18 cellular contexts compared by ENCODE assay signal in genomic region chr7:100365998-100366367, GRCh38. TPM values are rescaled to one million over a fixed set of nuclear protein-coding genes. Genes with fewer than 3 reads are reported as not detected.
A peak's percentile ranks its signal among the peaks of the same experiment; 100 is the strongest.
DNase-seq lines count a peak whose midpoint lies in the region; ATAC-seq and TF ChIP-seq lines count a peak whose summit lies in the region.
"Not testable (repeated sequence)": the region's sequence is repeated elsewhere in the genome, so short reads cannot be mapped to it uniquely, and the experiment has no call there.
"Had no signal": no experiment of that assay in that cellular context is flagged by ENCODE, and none has a peak within 500 bp of the region (broad histone marks: within the 10 kb centered on the region; RNA-seq: fewer than 3 reads in every experiment).

No MANE protein-coding gene starts in this region.

- not testable (repeated sequence) for H3K4me3 ChIP-seq in CD8-positive, alpha-beta memory T cell (ENCODE audit: low read length); Peyer's patch; upper lobe of left lung

- peak; percentile 5 for ATAC-seq in HG03342 (IDR thresholded peaks at IDR 0.05; ENCODE audit: unreplicated experiment)
- ATAC-seq in Right ventricle myocardium inferior; natural killer cell; upper lobe of left lung (ENCODE audit: low FRiP score in 2 of 2): not testable (repeated sequence)

- intact Hi-C loops in Right ventricle myocardium inferior (cut with DNase I): not testable (repeated sequence)
- intact Hi-C loops in natural killer cell (cut with micrococcal nuclease): loop anchor here (5.0 kb wide), 1 partner anchor 36 kb away; no protein-coding TSS in a partner anchor

- peaks cover 10% of the 10 kb centered on the region for H3K4me1 ChIP-seq in CD8-positive, alpha-beta memory T cell (ENCODE audit: insufficient read depth, low read length)
- H3K4me1 ChIP-seq in Peyer's patch (peaks cover 0 to 29% (median 3%) of the 10 kb centered on the region in 4 donors), upper lobe of left lung (peaks cover 0 to 15% (median 8%) of the 10 kb centered on the region in 4 donors)

- H3K9me3 ChIP-seq in CD8-positive, alpha-beta memory T cell (ENCODE audit: low read length); Peyer's patch; upper lobe of left lung: not testable (repeated sequence)

- H3K4me1 Mint-ChIP-seq in CD8-positive, alpha-beta memory T cell: peaks cover 32 to 53% (median 46%) of the 10 kb centered on the region in 3 donors
- peaks cover 30% of the 10 kb centered on the region for H3K4me1 Mint-ChIP-seq in activated CD4-positive, alpha-beta memory T cell treated with anti-CD3 and anti-CD28 coated beads, Interleukin-2, amount 10 ng/mL, durations not matched to agents 7 days and 5 days
- peaks cover 37% of the 10 kb centered on the region for H3K4me1 Mint-ChIP-seq in activated naive CD8-positive, alpha-beta T cell treated with anti-CD3 and anti-CD28 coated beads for 36 hours
- peaks cover 58 to 67% of the 10 kb centered on the region in 2 donors for H3K4me1 Mint-ChIP-seq in natural killer cell

- H3K27ac ChIP-seq in CD8-positive, alpha-beta memory T cell (ENCODE audit: low read depth, low read length): not testable (repeated sequence)
- H3K27ac ChIP-seq in Peyer's patch: peak overlapping the region in 3 of 4 donors; percentile 25 to 82 (median 81)
- peak overlapping the region; percentile 38 to 79 (median 54) for H3K27ac ChIP-seq in upper lobe of left lung

- POLR2A ChIA-PET in CD8-positive, alpha-beta memory T cell (lab: Charles Lee): not testable (repeated sequence)
- POLR2A ChIA-PET in activated CD4-positive, alpha-beta memory T cell treated with anti-CD3 and anti-CD28 coated beads, Interleukin-2, amount 10 ng/mL, durations not matched to agents 7 days and 5 days (lab: Charles Lee): interaction anchor here (1.0 to 1.4 kb wide), 3 partner anchors 10 to 20 kb away, joined by 3 read pairs; no protein-coding TSS in a partner anchor

- not testable (repeated sequence) for H3K9me3 Mint-ChIP-seq in CD8-positive, alpha-beta memory T cell; activated CD4-positive, alpha-beta memory T cell treated with anti-CD3 and anti-CD28 coated beads, Interleukin-2, amount 10 ng/mL, durations not matched to agents 7 days and 5 days; activated naive CD8-positive, alpha-beta T cell treated with anti-CD3 and anti-CD28 coated beads for 36 hours; natural killer cell

- not testable (repeated sequence) for TF ChIP-seq POLR2A in Peyer's patch (IDR thresholded peaks at IDR 0.05); upper lobe of left lung (IDR thresholded peaks at IDR 0.05)

- not testable (repeated sequence) for TF ChIP-seq CTCF in Peyer's patch (IDR thresholded peaks at IDR 0.05); natural killer cell (IDR thresholded peaks at IDR 0.05); upper lobe of left lung (IDR thresholded peaks at IDR 0.05)

- peak overlapping the region; percentile 64 to 96 (median 90) for H3K27ac Mint-ChIP-seq in CD8-positive, alpha-beta memory T cell
- H3K27ac Mint-ChIP-seq in activated CD4-positive, alpha-beta memory T cell treated with anti-CD3 and anti-CD28 coated beads, Interleukin-2, amount 10 ng/mL, durations not matched to agents 7 days and 5 days: peak overlapping the region; percentile 50
- peak overlapping the region; percentile 87 for H3K27ac Mint-ChIP-seq in activated naive CD8-positive, alpha-beta T cell treated with anti-CD3 and anti-CD28 coated beads for 36 hours
- H3K27ac Mint-ChIP-seq in natural killer cell: peak overlapping the region; percentile 96

- 91 to 95% methylated on average over 7 of the region's 7 CpGs for WGBS in upper lobe of left lung, 2 donors

- TF ChIP-seq EP300 in upper lobe of left lung (IDR thresholded peaks at IDR 0.05): not testable (repeated sequence)

- H3K4me3 Mint-ChIP-seq in CD8-positive, alpha-beta memory T cell: peak overlapping the region in 4 of 7 donors; percentile 1 to 48 (median 44)
- H3K4me3 Mint-ChIP-seq in activated CD4-positive, alpha-beta memory T cell treated with anti-CD3 and anti-CD28 coated beads, Interleukin-2, amount 10 ng/mL, durations not matched to agents 7 days and 5 days: not testable (repeated sequence)
- peak overlapping the region; percentile 37 for H3K4me3 Mint-ChIP-seq in activated naive CD8-positive, alpha-beta T cell treated with anti-CD3 and anti-CD28 coated beads for 36 hours
- H3K4me3 Mint-ChIP-seq in natural killer cell: peak overlapping the region; percentile 62

- not testable (repeated sequence) for H3K27me3 ChIP-seq in CD8-positive, alpha-beta memory T cell (ENCODE audit: insufficient read depth, low read length, poor library complexity, severe bottlenecking); Peyer's patch; upper lobe of left lung

- CTCF ChIA-PET in CD8-positive, alpha-beta memory T cell (lab: Charles Lee): not testable (repeated sequence)
- CTCF ChIA-PET in activated CD4-positive, alpha-beta memory T cell treated with anti-CD3 and anti-CD28 coated beads, Interleukin-2, amount 10 ng/mL, durations not matched to agents 7 days and 5 days (lab: Charles Lee): interaction anchor here (0.7 to 2.3 kb wide), 5 partner anchors 42 to 148 kb away, joined by 3 to 14 read pairs (median 4); no protein-coding TSS in a partner anchor

- H3K36me3 ChIP-seq in CD8-positive, alpha-beta memory T cell (ENCODE audit: insufficient read depth, low read length): peaks cover 10% of the 10 kb centered on the region
- H3K36me3 ChIP-seq in Peyer's patch (peaks cover 0 to 26% (median 0%) of the 10 kb centered on the region in 3 donors), upper lobe of left lung (peaks cover 15 to 42% (median 17%) of the 10 kb centered on the region in 4 donors)

- H3K36me3 Mint-ChIP-seq in CD8-positive, alpha-beta memory T cell: peaks cover 9 to 42% (median 12%) of the 10 kb centered on the region in 3 donors
- peaks cover 44% of the 10 kb centered on the region for H3K36me3 Mint-ChIP-seq in activated CD4-positive, alpha-beta memory T cell treated with anti-CD3 and anti-CD28 coated beads, Interleukin-2, amount 10 ng/mL, durations not matched to agents 7 days and 5 days (ENCODE audit: low read depth)
- peaks cover 54% of the 10 kb centered on the region for H3K36me3 Mint-ChIP-seq in activated naive CD8-positive, alpha-beta T cell treated with anti-CD3 and anti-CD28 coated beads for 36 hours
- H3K36me3 Mint-ChIP-seq in natural killer cell: peaks cover 12% of the 10 kb centered on the region

- DNase-seq in CD8-positive, alpha-beta memory T cell: peak in 1 of 5 donors; percentile 17
- not testable (repeated sequence) for DNase-seq in Peyer's patch; activated CD4-positive, alpha-beta memory T cell treated with anti-CD3 and anti-CD28 coated beads, Interleukin-2, amount 10 ng/mL, durations not matched to agents 7 days and 5 days; activated naive CD8-positive, alpha-beta T cell treated with anti-CD3 and anti-CD28 coated beads for 36 hours; natural killer cell; upper lobe of left lung
- DNase-seq in Right ventricle myocardium inferior (ENCODE audit: missing footprints): peak; percentile 25

- not testable (repeated sequence) for H3K27me3 Mint-ChIP-seq in CD8-positive, alpha-beta memory T cell; activated CD4-positive, alpha-beta memory T cell treated with anti-CD3 and anti-CD28 coated beads, Interleukin-2, amount 10 ng/mL, durations not matched to agents 7 days and 5 days; activated naive CD8-positive, alpha-beta T cell treated with anti-CD3 and anti-CD28 coated beads for 36 hours; natural killer cell (ENCODE audit: low read depth in 2 of 2)

RNA-seq across cellular contexts. Expression of gene PILRA, which starts 7.3 kb away (rescaled TPM):
- 1 to 10 TPM in 1 of 2 experiments, under 1 TPM in 1; 0.84 to 1.9 TPM for total RNA-seq in CD8-positive, alpha-beta memory T cell
- polyA plus RNA-seq in CD8-positive, alpha-beta memory T cell: 0.37 TPM
- total RNA-seq in Peyer's patch (1 to 10 TPM; 5.8 to 9.5 (median 5.9) TPM), Right ventricle myocardium inferior (3.8 TPM), natural killer cell (10 to 100 TPM; 18.8 to 38.8 (median 29.4) TPM), upper lobe of left lung (10 to 100 TPM; 15.2 to 52.4 (median 24.2) TPM)
- total RNA-seq in activated CD4-positive, alpha-beta memory T cell treated with anti-CD3 and anti-CD28 coated beads, Interleukin-2, amount 10 ng/mL, durations not matched to agents 7 days and 5 days: 1 to 10 TPM; 1.3 to 1.5 TPM
- under 1 TPM; 0.68 TPM for total RNA-seq in activated naive CD8-positive, alpha-beta T cell treated with anti-CD3 and anti-CD28 coated beads for 36 hours
- total RNA-seq: kidney epithelial cell, RPMI7951 had no signal

RNA-seq across cellular contexts. Expression of gene PILRB, which starts 8.1 kb away (rescaled TPM):
- 10 to 100 TPM; 33.5 to 33.7 TPM for total RNA-seq in CD8-positive, alpha-beta memory T cell
- polyA plus RNA-seq in CD8-positive, alpha-beta memory T cell: 18.1 TPM
- total RNA-seq in Peyer's patch: 100 to 1,000 TPM in 3 of 4 donors, 10 to 100 TPM in 1; 73.6 to 179 (median 150) TPM
- 10 to 100 TPM; 39.8 to 40.6 TPM for total RNA-seq in activated CD4-positive, alpha-beta memory T cell treated with anti-CD3 and anti-CD28 coated beads, Interleukin-2, amount 10 ng/mL, durations not matched to agents 7 days and 5 days
- total RNA-seq in activated naive CD8-positive, alpha-beta T cell treated with anti-CD3 and anti-CD28 coated beads for 36 hours: 10 to 100 TPM; 24.5 to 28.3 TPM
- total RNA-seq in Right ventricle myocardium inferior: 9.2 TPM
- total RNA-seq in natural killer cell: 100 to 1,000 TPM; 143 to 206 (median 157) TPM
- 100 to 1,000 TPM in 1 of 6 donors, 10 to 100 TPM in 5; 18.4 to 259 (median 39.9) TPM for total RNA-seq in upper lobe of left lung

RNA-seq across cellular contexts. Expression of gene SPDYE3, which starts 58.5 kb away (rescaled TPM):
- total RNA-seq in CD8-positive, alpha-beta memory T cell: not detected
- polyA plus RNA-seq in CD8-positive, alpha-beta memory T cell: 9.8 TPM
- total RNA-seq in Peyer's patch (not detected), Right ventricle myocardium inferior (not detected), natural killer cell (not detected), upper lobe of left lung (not detected)
- total RNA-seq in activated CD4-positive, alpha-beta memory T cell treated with anti-CD3 and anti-CD28 coated beads, Interleukin-2, amount 10 ng/mL, durations not matched to agents 7 days and 5 days: not detected
- not detected for total RNA-seq in activated naive CD8-positive, alpha-beta T cell treated with anti-CD3 and anti-CD28 coated beads for 36 hours
- total RNA-seq: activated CD8-positive, alpha-beta memory T cell treated with anti-CD3 and anti-CD28 coated beads for 36 hours; breast epithelium; CD4-positive, CD25-positive, alpha-beta regulatory T cell; endothelial cell of umbilical vein; kidney epithelial cell; mammary epithelial cell; RPMI7951; subcutaneous adipose tissue had no signal
- polyA plus RNA-seq: AG04450, endothelial cell of umbilical vein, mammary epithelial cell, SK-N-SH had no signal
